In genomic region chr18:9684901-9685738, GRCh38 we compare ENCODE assay signal across 11 cellular contexts. TPM values are rescaled to one million over a fixed set of nuclear protein-coding genes. Genes with fewer than 3 reads are reported as not detected.
DNase-seq lines count a peak whose midpoint lies in the region; ATAC-seq, FAIRE-seq and TF ChIP-seq lines count a peak whose summit lies in the region.
"Had no signal": no experiment of that assay in that cellular context is flagged by ENCODE, and none has a peak within 500 bp of the region (broad histone marks: within the 10 kb centered on the region; RNA-seq: fewer than 3 reads in every experiment).

No MANE protein-coding gene starts in this region.

- intact Hi-C loops in left ventricle myocardium superior (cut with micrococcal nuclease): no loop called here

- ATAC-seq in left ventricle myocardium superior (peak; percentile 95), GM21526 (IDR thresholded peaks at IDR 0.05; ENCODE audit: low FRiP score, unreplicated experiment) (no peak)

- TF ChIP-seq CTCF in HEK293 (tag by site-specific recombination; IDR thresholded peaks at IDR 0.05): no peak

- H3K4me3 ChIP-seq in HEK293 (ENCODE audit: low read depth, low read length) (no peak overlapping the region), adipocyte (ENCODE audit: low read length) (peak overlapping the region; percentile 70), small intestine (ENCODE audit: low read depth in 1 of 2, low read length in 2 of 2) (no peak overlapping the region)

- H3K27me3 ChIP-seq in adipocyte (replicated peaks; ENCODE audit: control insufficient read depth, insufficient read depth, low read length): no peaks in the 10 kb centered on the region
- H3K27me3 ChIP-seq in small intestine (ENCODE audit: control insufficient read depth in 2 of 2, insufficient read depth in 2 of 2, low read length in 2 of 2): no peaks in the 10 kb centered on the region

- CTCF ChIA-PET in HEK293 (lab: Yijun Ruan, JAX): interaction anchor here (1.1 to 2.3 kb wide), 4 partner anchors 12 to 113 kb away, joined by 3 to 10 read pairs (median 7); no protein-coding TSS in a partner anchor

- DNase-seq in adipocyte (ENCODE audit: low read depth): peak; percentile 81
- DNase-seq in left ventricle myocardium superior: peak; percentile 69
- DNase-seq in stromal cell of bone marrow (ENCODE audit: low read depth): peak; percentile 65
- DNase-seq in stimulated activated CD4-positive, alpha-beta T cell treated with anti-CD3 and anti-CD28 coated beads, Interleukin-2, amount 100 ng/mL, for 48 hours: no peak
- no peak for DNase-seq in stimulated activated CD4-positive, alpha-beta T cell treated with anti-CD3 and anti-CD28 coated beads, Interleukin-4, amount 100 ng/mL, for 4 hours
- DNase-seq in small intestine: no peak
- DNase-seq: amniotic stem cell; NCI-H2081 treated with DMSO at 0.1 percent for 48 hours; stimulated activated CD4-positive, alpha-beta T cell treated with anti-CD3 and anti-CD28 coated beads, Interleukin-4, amount 100 ng/mL, for 24 hours had no signal

- WGBS in small intestine, 3 donors: 59 to 69% (median 63%) methylated on average over 11 of the region's 11 CpGs

- no peak overlapping the region for H3K27ac ChIP-seq in HEK293 (ENCODE audit: extremely low read depth, low read depth, low read length)
- peak overlapping the region in 1 of 2 donors; percentile 70 for H3K27ac ChIP-seq in small intestine (ENCODE audit: low read depth in 1 of 2, low read length in 1 of 2)

- POLR2A ChIA-PET in HEK293 (lab: Yijun Ruan, JAX): interaction anchor here (0.5 kb wide), 1 partner anchor 90 kb away, joined by 6 read pairs; no protein-coding TSS in a partner anchor

- FAIRE-seq in small intestine (lab: Jason Lieb, UNC): no peak

- H3K9me3 ChIP-seq in HEK293 (ENCODE audit: control insufficient read depth, insufficient read depth, low read depth, low read length) (no peaks in the 10 kb centered on the region), adipocyte (ENCODE audit: control insufficient read depth, low read length) (no peaks in the 10 kb centered on the region), small intestine (ENCODE audit: control insufficient read depth, low read depth) (no peaks in the 10 kb centered on the region)

- H3K9ac ChIP-seq in adipocyte (ENCODE audit: low read length): peak overlapping the region; percentile 84

- H3K4me1 ChIP-seq in HEK293 (ENCODE audit: control insufficient read depth, insufficient read depth, low read length): no peaks in the 10 kb centered on the region; the same call in 1 of the 2 replicates
- H3K4me1 ChIP-seq in adipocyte (ENCODE audit: control insufficient read depth, insufficient read depth, low read length): peaks cover 25% of the 10 kb centered on the region
- H3K4me1 ChIP-seq in small intestine (ENCODE audit: control insufficient read depth in 2 of 2, insufficient read depth in 1 of 2, low read depth in 1 of 2, low read length in 1 of 2): no peaks in the 10 kb centered on the region

- H3K36me3 ChIP-seq in HEK293 (ENCODE audit: control insufficient read depth in 2 of 2, insufficient read depth in 1 of 2, low read length in 2 of 2) (no peaks in the 10 kb centered on the region), adipocyte (ENCODE audit: control insufficient read depth, insufficient read depth, low read length, severe bottlenecking) (no peaks in the 10 kb centered on the region), small intestine (ENCODE audit: control insufficient read depth in 2 of 2, insufficient read depth in 2 of 2, low read length in 2 of 2) (no peaks in the 10 kb centered on the region)

TF ChIP-seq in HEK293, 187 proteins besides CTCF, POLR2A, EP300 and RAD21:
- TF ChIP-seq ZFHX2 (tag by site-specific recombination; conservative IDR thresholded peaks at IDR 0.05) (0 out of 2 replicates have a peak, but pooled peaks have one; percentile 11), ZFP37 (tag by site-specific recombination; IDR thresholded peaks at IDR 0.05) (no peak), PRDM1 (tag by site-specific recombination; IDR thresholded peaks at IDR 0.05) (no peak), ZNF114 (tag by site-specific recombination; IDR thresholded peaks at IDR 0.05) (no peak), ZNF266 (tag by site-specific recombination; IDR thresholded peaks at IDR 0.05; ENCODE audit: low read depth) (no peak)
- TF ChIP-seq, protein P1, sequence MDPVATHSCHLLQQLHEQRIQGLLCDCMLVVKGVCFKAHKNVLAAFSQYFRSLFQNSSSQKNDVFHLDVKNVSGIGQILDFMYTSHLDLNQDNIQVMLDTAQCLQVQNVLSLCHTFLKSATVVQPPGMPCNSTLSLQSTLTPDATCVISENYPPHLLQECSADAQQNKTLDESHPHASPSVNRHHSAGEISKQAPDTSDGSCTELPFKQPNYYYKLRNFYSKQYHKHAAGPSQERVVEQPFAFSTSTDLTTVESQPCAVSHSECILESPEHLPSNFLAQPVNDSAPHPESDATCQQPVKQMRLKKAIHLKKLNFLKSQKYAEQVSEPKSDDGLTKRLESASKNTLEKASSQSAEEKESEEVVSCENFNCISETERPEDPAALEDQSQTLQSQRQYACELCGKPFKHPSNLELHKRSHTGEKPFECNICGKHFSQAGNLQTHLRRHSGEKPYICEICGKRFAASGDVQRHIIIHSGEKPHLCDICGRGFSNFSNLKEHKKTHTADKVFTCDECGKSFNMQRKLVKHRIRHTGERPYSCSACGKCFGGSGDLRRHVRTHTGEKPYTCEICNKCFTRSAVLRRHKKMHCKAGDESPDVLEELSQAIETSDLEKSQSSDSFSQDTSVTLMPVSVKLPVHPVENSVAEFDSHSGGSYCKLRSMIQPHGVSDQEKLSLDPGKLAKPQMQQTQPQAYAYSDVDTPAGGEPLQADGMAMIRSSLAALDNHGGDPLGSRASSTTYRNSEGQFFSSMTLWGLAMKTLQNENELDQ (tag by site-specific recombination; IDR thresholded peaks at IDR 0.05; ENCODE audit: low read depth): no peak

RNA-seq across cellular contexts. Expression of gene RAB31, which starts 23.0 kb away (rescaled TPM):
- total RNA-seq in left ventricle myocardium superior: 7.6 TPM
- 10 to 100 TPM in 2 of 3 donors, 1 to 10 TPM in 1; 4.2 to 18.4 (median 15.9) TPM for polyA plus RNA-seq in small intestine

Comparison
In these comparisons a context has a peak if more than half of its experiments do, and no peak if none do; other contexts are left out.
1. DNase-seq: peak in adipocyte (single experiment), left ventricle myocardium superior (single experiment) and stromal cell of bone marrow (single experiment); none in stimulated activated CD4-positive, alpha-beta T cell treated with anti-CD3 and anti-CD28 coated beads, Interleukin-2, amount 100 ng/mL, for 48 hours (0 of 2), stimulated activated CD4-positive, alpha-beta T cell treated with anti-CD3 and anti-CD28 coated beads, Interleukin-4, amount 100 ng/mL, for 4 hours (0 of 2) and small intestine (single experiment).